In genomic region chr14:38261620-38262019, GRCh38 we compare ENCODE assay signal across 27 cellular contexts. TPM values are rescaled to one million over a fixed set of nuclear protein-coding genes. Genes with fewer than 3 reads are reported as not detected.
"Had no signal": no experiment of that assay in that cellular context is flagged by ENCODE, and none has a peak within 500 bp of the region (broad histone marks: within the 10 kb centered on the region; RNA-seq: fewer than 3 reads in every experiment).

No MANE protein-coding gene starts in this region.

- H3K36me3 ChIP-seq: heart right ventricle, left lung, lower lobe of right lung, pancreas, prostate gland, uterus, WERI-Rb-1 had no signal

- H3K4me3 ChIP-seq: heart right ventricle, left lung, lower lobe of right lung, pancreas, prostate gland, uterus had no signal

- FAIRE-seq: bronchial epithelial cell, islet of Langerhans, pancreas had no signal

- H3K9me3 ChIP-seq: pancreas, prostate gland, uterus had no signal

- H3K27ac ChIP-seq: heart right ventricle, left lung, lower lobe of right lung, pancreas, prostate gland, uterus, WERI-Rb-1 had no signal

- H3K4me1 ChIP-seq: lower lobe of right lung, pancreas, prostate gland, uterus had no signal

- DNase-seq: activated CD4-positive, alpha-beta T cell treated with anti-CD3 and anti-CD28 coated beads for 1 hour; activated CD4-positive, alpha-beta T cell treated with anti-CD3 and anti-CD28 coated beads, Interleukin-2, amount 50 U/mL, for 1 hour; activated CD8-positive, alpha-beta T cell treated with anti-CD3 and anti-CD28 coated beads for 36 hours; activated T-cell treated with anti-CD3 and anti-CD28 coated beads, Interleukin-2, amount 50 U/mL, for 48 hours; anterior cingulate cortex; endodermal cell; foreskin melanocyte; heart right ventricle; left lung; lower lobe of right lung; mesenchymal stem cell; naive thymus-derived CD8-positive, alpha-beta T cell; nucleus accumbens; pancreas; stimulated activated CD4-positive, alpha-beta T cell treated with anti-CD3 and anti-CD28 coated beads, Interleukin-15, amount 100 ng/mL, for 24 hours; substantia nigra; T1000; uterus; WERI-Rb-1 had no signal

- ATAC-seq: activated CD8-positive, alpha-beta T cell treated with anti-CD3 and anti-CD28 coated beads for 36 hours; esophagus mucosa; heart right ventricle; left lung; lower lobe of right lung; naive thymus-derived CD8-positive, alpha-beta T cell; pancreas had no signal

- H3K27me3 ChIP-seq: pancreas had no signal

RNA-seq across cellular contexts. Expression of gene CLEC14A, which starts 5.7 kb away (rescaled TPM):
- total RNA-seq: activated CD8-positive, alpha-beta T cell treated with anti-CD3 and anti-CD28 coated beads for 36 hours; activated naive CD4-positive, alpha-beta T cell treated with anti-CD3 and anti-CD28 coated beads, Interleukin-2, amount 50 U/mL, for 72 hours; activated T-helper 2 cell treated with anti-CD3 and anti-CD28 coated beads, Interferon-gamma antibody, Interleukin-2, Interleukin-4, amounts not matched to agents 10 μg/mL and 5 μg/mL and 100 μg/mL, durations not matched to agents 14 hours and 24 hours and 36 hours; bronchial epithelial cell; naive thymus-derived CD8-positive, alpha-beta T cell; neural crest cell; T-helper 1 cell treated with Interleukin-12 subunit alpha and Interleukin-12 subunit beta and Interleukin-4 antibody, amounts not matched to agents 30 ng/mL and 1 ng/mL, for 36 hours had no signal

RNA-seq across cellular contexts. Expression of gene SSTR1, which starts 53.9 kb away (rescaled TPM):
- total RNA-seq: activated CD8-positive, alpha-beta T cell treated with anti-CD3 and anti-CD28 coated beads for 36 hours; activated naive CD4-positive, alpha-beta T cell treated with anti-CD3 and anti-CD28 coated beads, Interleukin-2, amount 50 U/mL, for 72 hours; activated T-helper 2 cell treated with anti-CD3 and anti-CD28 coated beads, Interferon-gamma antibody, Interleukin-2, Interleukin-4, amounts not matched to agents 10 μg/mL and 5 μg/mL and 100 μg/mL, durations not matched to agents 14 hours and 24 hours and 36 hours; naive thymus-derived CD8-positive, alpha-beta T cell; neural crest cell; T-helper 1 cell treated with Interleukin-12 subunit alpha and Interleukin-12 subunit beta and Interleukin-4 antibody, amounts not matched to agents 30 ng/mL and 1 ng/mL, for 36 hours had no signal
- polyA plus RNA-seq: naive thymus-derived CD8-positive, alpha-beta T cell had no signal
